1 cellular context compared by ENCODE assay signal in genomic region chr14:100421756-100422470, GRCh38.
TF ChIP-seq lines count a peak whose summit lies in the region.

No MANE protein-coding gene starts in this region.

TF ChIP-seq in IMR-90, 13 proteins besides CTCF, POLR2A, EP300 and RAD21 (continued from another document):
- TF ChIP-seq USF2 (IDR thresholded peaks at IDR 0.05; ENCODE audit: low read depth, low read length) (no peak), CHD1 (IDR thresholded peaks at IDR 0.05; ENCODE audit: low read depth, low read length) (no peak), CEBPB (IDR thresholded peaks at IDR 0.05; ENCODE audit: low read depth, low read length) (no peak), FOS (IDR thresholded peaks at IDR 0.05; ENCODE audit: low read depth, low read length) (no peak), BHLHE40 (IDR thresholded peaks at IDR 0.05; ENCODE audit: low read depth, low read length) (no peak), MAZ (IDR thresholded peaks at IDR 0.05; ENCODE audit: borderline replicate concordance, low read depth, low read length) (no peak), MAFK (IDR thresholded peaks at IDR 0.05; ENCODE audit: low read depth, low read length) (no peak), RCOR1 (IDR thresholded peaks at IDR 0.05; ENCODE audit: insufficient replicate concordance, low read length) (no peak), NFE2L2 (IDR thresholded peaks at IDR 0.05; ENCODE audit: low read depth, low read length) (no peak)
